ENCODE assay signal across 16 cellular contexts in the genomic region with DNA sequence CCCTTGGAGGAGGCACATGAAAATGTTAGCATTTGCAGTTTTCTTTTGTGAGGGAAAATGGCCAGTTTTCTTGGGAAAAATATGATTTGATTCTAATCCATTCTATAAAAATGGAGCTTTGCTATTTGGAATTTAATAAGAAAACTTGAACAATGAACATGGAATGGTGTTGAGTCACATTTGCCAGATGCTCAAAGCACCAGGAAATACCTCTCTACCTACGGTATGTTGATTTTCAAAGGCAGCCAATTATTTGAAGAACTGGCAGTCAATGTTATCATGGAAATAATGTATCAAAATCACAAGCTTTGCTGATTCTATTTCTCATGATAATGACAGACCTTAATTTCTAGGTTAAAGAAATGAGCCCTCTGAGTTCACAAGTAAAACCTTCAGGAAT. TPM values are rescaled to one million over a fixed set of nuclear protein-coding genes. Genes with fewer than 3 reads are reported as not detected.
"Had no signal": no experiment of that assay in that cellular context is flagged by ENCODE, and none has a peak within 500 bp of the region (broad histone marks: within the 10 kb centered on the region; RNA-seq: fewer than 3 reads in every experiment).

No MANE protein-coding gene starts in this region.

- H3K4me1 ChIP-seq: esophagus muscularis mucosa, spleen had no signal

- H3K27ac ChIP-seq: dorsolateral prefrontal cortex, esophagus muscularis mucosa, psoas muscle, spleen had no signal

- H3K4me3 ChIP-seq: dorsolateral prefrontal cortex, esophagus muscularis mucosa, psoas muscle, spleen had no signal

- H3K36me3 ChIP-seq: esophagus muscularis mucosa, spleen had no signal

- DNase-seq: activated CD4-positive, alpha-beta T cell treated with anti-CD3 and anti-CD28 coated beads for 48 hours; activated CD8-positive, alpha-beta T cell treated with anti-CD3 and anti-CD28 coated beads for 36 hours; activated effector memory CD4-positive, alpha-beta T cell treated with Interleukin-2 at 50 U/mL for 16 hours; activated naive CD4-positive, alpha-beta T cell treated with anti-CD3 and anti-CD28 coated beads, Interleukin-2, amount 50 U/mL, for 16 hours; activated T-cell treated with anti-CD3 and anti-CD28 coated beads, Interleukin-2, amount 50 U/mL, for 4 hours; dorsolateral prefrontal cortex; glutamatergic neuron; hypothalamus; kidney glomerular epithelial cell; psoas muscle; spleen; T-helper 2 cell had no signal

- H3K27me3 ChIP-seq: dorsolateral prefrontal cortex, esophagus muscularis mucosa had no signal

- ATAC-seq: activated CD8-positive, alpha-beta T cell treated with anti-CD3 and anti-CD28 coated beads for 36 hours; activated T-cell treated with anti-CD3 and anti-CD28 coated beads, Interleukin-2, amount 50 U/mL, for 4 hours; psoas muscle; sciatic nerve; WTC11 had no signal

RNA-seq across cellular contexts. Expression of a gene that starts 14.9 kb away (rescaled TPM):
- total RNA-seq: activated T-cell treated with anti-CD3 and anti-CD28 coated beads, Interleukin-2, amount 50 U/mL, for 4 hours; osteocyte; WTC11 had no signal
